In genomic region chr2:175002547-175003274, GRCh38 we compare ENCODE assay signal across 20 cellular contexts. TPM values are rescaled to one million over a fixed set of nuclear protein-coding genes. Genes with fewer than 3 reads are reported as not detected.
A peak's percentile ranks its signal among the peaks of the same experiment; 100 is the strongest.
DNase-seq lines count a peak whose midpoint lies in the region; ATAC-seq and TF ChIP-seq lines count a peak whose summit lies in the region.
"Had no signal": no experiment of that assay in that cellular context is flagged by ENCODE, and none has a peak within 500 bp of the region (broad histone marks: within the 10 kb centered on the region; RNA-seq: fewer than 3 reads in every experiment).

No MANE protein-coding gene starts in this region.

- H3K9ac ChIP-seq in SK-N-SH, result no peak overlapping the region
- peak overlapping the region; percentile 86; the same call in 1 of the 2 replicates for H3K9ac ChIP-seq in iPS-20b (ENCODE audit: low read depth, low read length)

- peak overlapping the region; percentile 83 for H3K27ac Mint-ChIP-seq in type B pancreatic cell
- H3K27ac Mint-ChIP-seq: H9; stimulated activated naive CD8-positive, alpha-beta T cell treated with anti-CD3 and anti-CD28 coated beads, Interleukin-15, Interleukin-2, amounts not matched to agents 100 ng/mL and 50 ng/mL, for 24 hours; T-cell had no signal

- peak overlapping the region; percentile 74 for H3K4me3 Mint-ChIP-seq in type B pancreatic cell
- H3K4me3 Mint-ChIP-seq: stimulated activated naive CD8-positive, alpha-beta T cell treated with anti-CD3 and anti-CD28 coated beads, Interleukin-15, Interleukin-2, amounts not matched to agents 100 ng/mL and 50 ng/mL, for 24 hours; T-cell had no signal

- no peaks in the 10 kb centered on the region for H3K9me3 ChIP-seq in SK-N-SH
- no peaks in the 10 kb centered on the region for H3K9me3 ChIP-seq in iPS-20b (ENCODE audit: insufficient read depth, low read depth, low read length)
- H3K9me3 ChIP-seq: ascending aorta had no signal

- no peaks in the 10 kb centered on the region for H3K9me2 ChIP-seq in SK-N-SH

- DNase-seq in SK-N-SH, result no peak
- peak; percentile 9 for DNase-seq in SW480 (ENCODE audit: low spot score)
- DNase-seq in type B pancreatic cell (ENCODE audit: extremely low spot score, unreplicated experiment), result no peak
- DNase-seq in AG20443 (ENCODE audit: low spot score), result no peak
- no peak for DNase-seq in GM10248 (ENCODE audit: extremely low spot score)
- no peak for DNase-seq in NOMO-1 (lab: John Stamatoyannopoulos, UW; ENCODE audit: unreplicated experiment in 2 of 2)
- DNase-seq: ACHN; activated naive CD4-positive, alpha-beta T cell; DND-41; H9; hypothalamus; KG1; midbrain; T-cell had no signal

- H3K9me3 Mint-ChIP-seq in type B pancreatic cell, result no peaks in the 10 kb centered on the region
- H3K9me3 Mint-ChIP-seq: H9; stimulated activated naive CD8-positive, alpha-beta T cell treated with anti-CD3 and anti-CD28 coated beads, Interleukin-15, Interleukin-2, amounts not matched to agents 100 ng/mL and 50 ng/mL, for 24 hours; T-cell had no signal

- peaks cover 3% of the 10 kb centered on the region for H3K27me3 Mint-ChIP-seq in type B pancreatic cell

- 34% methylated on average over 3 of the region's 3 CpGs for WGBS in SK-N-SH (ENCODE audit: low lambda C conversion rate)

- peak overlapping the region in 1 of 2 experiments; percentile 96; a peak in 3 of 4 replicates for H3K27ac ChIP-seq in SK-N-SH (ENCODE audit: low read depth in 2 of 2, low read length in 1 of 2)
- H3K27ac ChIP-seq in iPS-20b (ENCODE audit: low read length), result no peak overlapping the region
- H3K27ac ChIP-seq: ascending aorta, RWPE1 had no signal

- peaks cover 24% of the 10 kb centered on the region for H3K4me1 Mint-ChIP-seq in type B pancreatic cell (ENCODE audit: unreplicated experiment)

- H3K36me3 Mint-ChIP-seq in type B pancreatic cell, result no peaks in the 10 kb centered on the region
- H3K36me3 Mint-ChIP-seq: T-cell had no signal

- no peak for TF ChIP-seq CTCF in SK-N-SH (IDR thresholded peaks at IDR 0.05)
- no peak for TF ChIP-seq CTCF in type B pancreatic cell (conservative IDR thresholded peaks at IDR 0.05)
- TF ChIP-seq CTCF in GM10248 (IDR thresholded peaks at IDR 0.05; ENCODE audit: control extremely low read depth, extremely low read depth, low read depth, missing control alignments), result no peak

- H3K4me1 ChIP-seq in SK-N-SH (ENCODE audit: control insufficient read depth in 1 of 2, insufficient read depth in 2 of 2, low read depth in 1 of 2, low read length in 1 of 2) (peaks cover 0 to 38% of the 10 kb centered on the region in 2 experiments), iPS-20b (ENCODE audit: insufficient read depth, low read length) (peaks cover 32% of the 10 kb centered on the region; the same call in 1 of the 2 replicates)

- TF ChIP-seq EP300 in SK-N-SH (IDR thresholded peaks at IDR 0.05; ENCODE audit: borderline replicate concordance in 1 of 2, low read depth in 1 of 2, low read length in 1 of 2), result no peak

- no peaks in the 10 kb centered on the region for H3K36me3 ChIP-seq in SK-N-SH (replicated peaks in 1 of 2; ENCODE audit: control insufficient read depth in 1 of 2, insufficient read depth in 2 of 2, low read length in 1 of 2)
- H3K36me3 ChIP-seq in iPS-20b (ENCODE audit: insufficient read depth, low read depth, low read length), result no peaks in the 10 kb centered on the region
- H3K36me3 ChIP-seq: ascending aorta had no signal

- peaks cover 22% of the 10 kb centered on the region for H3F3A ChIP-seq in SK-N-SH (replicated peaks; ENCODE audit: insufficient read depth)

- no peak for ATAC-seq in SK-N-SH treated with all-trans-retinoic acid at 6 μM for 48 hours
- ATAC-seq: sciatic nerve, T-cell had no signal

- POLR2A ChIA-PET in SK-N-SH (lab: Yijun Ruan, JAX), result no interaction called here
- POLR2A ChIA-PET in GM10248 (lab: Yijun Ruan, JAX), result no interaction called here

- no peak overlapping the region for H2AFZ ChIP-seq in SK-N-SH (ENCODE audit: low read depth)

- H3K27me3 ChIP-seq in SK-N-SH (ENCODE audit: insufficient read depth) (no peaks in the 10 kb centered on the region), iPS-20b (ENCODE audit: insufficient read depth, low read length) (no peaks in the 10 kb centered on the region)
- H3K27me3 ChIP-seq: ascending aorta had no signal

- CTCF ChIA-PET in SK-N-SH (lab: Yijun Ruan, JAX), result interaction anchor here (0.7 to 4.5 kb wide), 7 partner anchors 11 to 304 kb away, joined by 3 to 29 read pairs (median 3); no protein-coding TSS in a partner anchor
- CTCF ChIA-PET in GM10248 (lab: Yijun Ruan, JAX), result interaction anchor here (0.8 to 1.0 kb wide), 2 partner anchors 9 to 28 kb away, joined by 3 read pairs; no protein-coding TSS in a partner anchor

- peaks cover 40% of the 10 kb centered on the region for H3K79me2 ChIP-seq in SK-N-SH (ENCODE audit: insufficient read depth)

- no peaks in the 10 kb centered on the region for H4K20me1 ChIP-seq in SK-N-SH (ENCODE audit: insufficient read depth)

- no peak for TF ChIP-seq RAD21 in SK-N-SH (IDR thresholded peaks at IDR 0.05; ENCODE audit: low read length)

- H3K4me2 ChIP-seq in SK-N-SH, result peak overlapping the region; percentile 72; the same call in 1 of the 2 replicates

- no peak overlapping the region for H3K4me3 ChIP-seq in SK-N-SH (ENCODE audit: low read depth in 2 of 2, low read length in 1 of 2)
- H3K4me3 ChIP-seq in iPS-20b (ENCODE audit: low read length), result peak overlapping the region; percentile 92

TF ChIP-seq in SK-N-SH, 30 proteins besides CTCF, POLR2A, EP300 and RAD21:
- TF ChIP-seq NFIC (IDR thresholded peaks at IDR 0.05; ENCODE audit: borderline replicate concordance), result no peak
- peak; percentile 62 for TF ChIP-seq PBX3 (IDR thresholded peaks at IDR 0.05)
- no peak for TF ChIP-seq RCOR1 (IDR thresholded peaks at IDR 0.05; ENCODE audit: low read length)
- no peak for TF ChIP-seq CHD2 (IDR thresholded peaks at IDR 0.05; ENCODE audit: low read length, partially characterized antibody)

TF ChIP-seq in SK-N-SH treated with all-trans-retinoic acid at 6 μM for 48 hours, 23 proteins besides CTCF, POLR2A, EP300 and RAD21:
- TF ChIP-seq CSDC2 (CRISPR knock-in tag; IDR thresholded peaks at IDR 0.05) (no peak), POU6F1 (CRISPR knock-in tag; IDR thresholded peaks at IDR 0.05; ENCODE audit: borderline replicate concordance, low read depth) (no peak), ZNF565 (CRISPR knock-in tag; conservative IDR thresholded peaks at IDR 0.05; ENCODE audit: low read depth) (no peak), GLIS3 (CRISPR knock-in tag; IDR thresholded peaks at IDR 0.05) (no peak)

RNA-seq across cellular contexts. Expression of gene CHN1, which starts 2.5 kb away (rescaled TPM):
- 31.6 and 46.9 TPM in 2 replicates for polyA plus RNA-seq in SK-N-SH (2012; rRNA removed)
- 45.3 and 56.3 TPM in 2 replicates for polyA plus RNA-seq in SK-N-SH (2012; cell fraction: cytosol; rRNA removed)
- polyA plus RNA-seq in SK-N-SH (2012; cell fraction: nucleus; rRNA removed), result 13.8 and 27.9 TPM in 2 replicates
- 11.6 and 24.0 TPM in 2 replicates for total RNA-seq in type B pancreatic cell (ENCODE audit: low replicate concordance)
